ENCODE assay signal across 8 cellular contexts in the genomic region with DNA sequence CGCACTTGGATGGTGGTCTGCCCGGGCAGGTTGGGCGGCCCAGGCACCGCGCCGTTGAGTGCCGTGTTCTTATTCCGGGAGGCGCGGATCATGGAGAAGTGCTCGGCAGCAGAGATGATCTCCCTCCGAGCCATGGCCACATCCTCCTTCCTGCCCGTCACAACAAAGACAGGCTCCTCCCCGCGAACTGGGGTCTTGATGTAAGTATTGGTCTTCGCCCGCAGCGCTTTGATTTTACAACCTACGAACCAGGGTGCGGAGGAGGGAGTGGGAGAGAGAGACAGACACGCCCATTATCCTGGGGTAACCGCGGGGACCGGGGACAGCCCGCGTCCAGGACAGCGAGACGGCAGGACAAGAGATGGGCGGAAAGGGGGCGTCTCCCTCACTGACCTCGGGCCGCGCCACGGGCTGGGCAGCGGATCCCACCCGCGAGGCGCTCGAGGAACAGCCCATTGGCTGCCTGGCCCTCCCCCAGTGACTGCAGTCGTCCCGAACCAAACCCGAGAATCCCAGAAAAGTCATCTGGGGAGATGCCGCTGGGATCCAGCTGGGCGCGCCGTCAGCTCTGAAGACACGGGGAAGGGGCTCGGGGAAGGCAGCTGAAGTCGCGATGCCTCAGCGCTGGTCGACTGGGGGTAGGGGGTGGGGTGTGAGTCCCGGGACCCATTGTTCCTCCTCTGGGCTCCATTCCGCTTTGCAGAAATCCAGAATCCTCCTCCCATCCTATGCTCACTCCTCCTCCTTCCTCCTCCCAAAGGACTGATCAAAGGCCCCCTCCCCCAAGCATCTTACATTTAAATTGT. TPM values are rescaled to one million over a fixed set of nuclear protein-coding genes. Genes with fewer than 3 reads are reported as not detected.
DNase-seq lines count a peak whose midpoint lies in the region; ATAC-seq and TF ChIP-seq lines count a peak whose summit lies in the region.

No MANE protein-coding gene starts in this region.

- H4K20me1 ChIP-seq in PC-3 (ENCODE audit: low read length): no peaks in the 10 kb centered on the region

- WGBS in heart left ventricle, 4 donors: 0 to 1% (median 1%) methylated on average over 30 to 54 of the region's 54 CpGs
- no CpG with 5 or more reads among the region's 54 CpGs for WGBS in trophoblast cell (ENCODE audit: extremely low coverage, insufficient coverage, insufficient read length)

- no peak overlapping the region for H4K12ac ChIP-seq in trophoblast cell (ENCODE audit: low read depth, low read length)

- H3K14ac ChIP-seq in trophoblast cell (ENCODE audit: low read length): no peak overlapping the region

- H3F3A ChIP-seq in PC-3 (ENCODE audit: low read length, unreplicated experiment): no peaks in the 10 kb centered on the region

- H2AFZ ChIP-seq in PC-3 (ENCODE audit: low read length) (peak overlapping the region; percentile 89), trophoblast cell (ENCODE audit: insufficient read depth, low read length, poor library complexity) (peak overlapping the region; percentile 17)

- DNase-seq in Right ventricle myocardium inferior (ENCODE audit: missing footprints) (peak; percentile 72), cardiac septum (ENCODE audit: low spot score) (no peak), PC-3 (no peak), adipocyte (ENCODE audit: low read depth) (peak; percentile 81), heart left ventricle (peak; percentile 41 to 72 (median 51)), trophoblast cell (peak in 1 of 2 donors; percentile 42)

- H3K4me1 ChIP-seq in PC-3 (ENCODE audit: insufficient read depth, low read length) (no peaks in the 10 kb centered on the region), adipocyte (ENCODE audit: control insufficient read depth, insufficient read depth, low read length) (peaks cover 12% of the 10 kb centered on the region), heart left ventricle (peaks cover 0 to 44% (median 20%) of the 10 kb centered on the region in 12 donors), trophoblast cell (ENCODE audit: control insufficient read depth in 1 of 2, insufficient read depth in 2 of 2, low read length in 2 of 2) (peaks cover 7 to 13% of the 10 kb centered on the region in 2 experiments)

- H3K79me2 ChIP-seq in PC-3 (ENCODE audit: low read length) (no peaks in the 10 kb centered on the region), trophoblast cell (ENCODE audit: control insufficient read depth, insufficient read depth, low read length, poor library complexity) (peaks cover 3% of the 10 kb centered on the region)

- ATAC-seq in Right ventricle myocardium inferior (no peak), PC-3 (no peak), heart left ventricle (no peak), GM18870 (IDR thresholded peaks at IDR 0.05; ENCODE audit: unreplicated experiment) (no peak), HG02763 (IDR thresholded peaks at IDR 0.05; ENCODE audit: unreplicated experiment) (no peak)

- BruUV-seq in PC-3 (replicated peaks; lab: Mats Ljungman, UMichigan): no TSS peak

- TF ChIP-seq CTCF in PC-3 (conservative IDR thresholded peaks at IDR 0.05; ENCODE audit: low read depth, low read length): no peak
- no peak for TF ChIP-seq CTCF in heart left ventricle (IDR thresholded peaks at IDR 0.05)

- H3K9me2 ChIP-seq in PC-3 (replicated peaks; ENCODE audit: low read length): no peaks in the 10 kb centered on the region

- H3K27me3 ChIP-seq in PC-3 (ENCODE audit: low read length): peaks cover 19% of the 10 kb centered on the region
- peaks cover 20% of the 10 kb centered on the region for H3K27me3 ChIP-seq in adipocyte (replicated peaks; ENCODE audit: control insufficient read depth, insufficient read depth, low read length)
- no peaks in the 10 kb centered on the region for H3K27me3 ChIP-seq in heart left ventricle
- H3K27me3 ChIP-seq in trophoblast cell (ENCODE audit: insufficient read depth, low read length): peaks cover 27% of the 10 kb centered on the region

- no peak overlapping the region for H2BK120ac ChIP-seq in trophoblast cell (ENCODE audit: insufficient read depth, low read length, poor library complexity)

- H3K4me2 ChIP-seq in PC-3 (ENCODE audit: low read length) (peak overlapping the region; percentile 99), trophoblast cell (ENCODE audit: low read length) (peak overlapping the region; percentile 82)

- intact Hi-C loops in Right ventricle myocardium inferior (cut with DNase I): loop anchor here (5.0 to 10.0 kb wide), 3 partner anchors 132 to 632 kb away; no protein-coding TSS in a partner anchor
- intact Hi-C loops in cardiac septum (cut with DNase I): loop anchor here (5.0 kb wide), 2 partner anchors 153 to 562 kb away; no protein-coding TSS in a partner anchor
- intact Hi-C loops in PC-3 (cut with micrococcal nuclease): loop anchor here (5.0 kb wide), 1 partner anchor 562 kb away; no protein-coding TSS in a partner anchor
- intact Hi-C loops in heart left ventricle (cut with DNase I): loop anchor here in 7 of 10 donors (5.0 to 10.0 kb wide), 17 partner anchors 87 to 1050 kb away; a partner anchor contains a TSS

- H3K9ac ChIP-seq in PC-3 (ENCODE audit: low read length): no peak overlapping the region
- H3K9ac ChIP-seq in adipocyte (ENCODE audit: low read length): peak overlapping the region; percentile 66
- peak overlapping the region; percentile 34 for H3K9ac ChIP-seq in trophoblast cell (ENCODE audit: low read length)

- no peak overlapping the region for H3K27ac ChIP-seq in PC-3 (ENCODE audit: low read length)
- peak overlapping the region in 11 of 12 donors; percentile 90 to 100 (median 97) for H3K27ac ChIP-seq in heart left ventricle
- no peak overlapping the region for H3K27ac ChIP-seq in trophoblast cell (ENCODE audit: low read depth, low read length)

- no peak overlapping the region for H2BK5ac ChIP-seq in trophoblast cell (ENCODE audit: low read depth, low read length, poor library complexity)

- CTCF ChIA-PET in PC-3 (lab: Charles Lee): interaction anchor here (0.6 kb wide), 1 partner anchor 15 kb away, joined by 4 read pairs; no protein-coding TSS in a partner anchor

- H4K8ac ChIP-seq in trophoblast cell (ENCODE audit: low read depth, low read length): no peak overlapping the region

- no peak overlapping the region for H3K23ac ChIP-seq in trophoblast cell (ENCODE audit: low read length)

- H3K18ac ChIP-seq in trophoblast cell (ENCODE audit: low read length): peak overlapping the region; percentile 13

- H4K91ac ChIP-seq in trophoblast cell (ENCODE audit: low read depth, low read length): no peak overlapping the region

- no peak overlapping the region for H2AK5ac ChIP-seq in trophoblast cell (ENCODE audit: low read length)

- peaks cover 11% of the 10 kb centered on the region for H3K79me1 ChIP-seq in trophoblast cell (ENCODE audit: low read length)

- H3K9me3 ChIP-seq in PC-3 (ENCODE audit: low read length) (no peaks in the 10 kb centered on the region), adipocyte (ENCODE audit: control insufficient read depth, low read length) (no peaks in the 10 kb centered on the region), heart left ventricle (no peaks in the 10 kb centered on the region), trophoblast cell (ENCODE audit: insufficient read depth, low read depth, low read length) (peaks cover 9% of the 10 kb centered on the region)

- H3K4ac ChIP-seq in trophoblast cell (ENCODE audit: low read depth, low read length): no peak overlapping the region

- POLR2A ChIA-PET in PC-3 (lab: Charles Lee; ENCODE audit: unreplicated experiment): no interaction called here

- H3K36me3 ChIP-seq in PC-3 (ENCODE audit: low read depth, low read length) (no peaks in the 10 kb centered on the region), adipocyte (ENCODE audit: control insufficient read depth, insufficient read depth, low read length, severe bottlenecking) (no peaks in the 10 kb centered on the region), heart left ventricle (peaks cover 0 to 16% (median 0%) of the 10 kb centered on the region in 9 donors), trophoblast cell (ENCODE audit: control insufficient read depth in 1 of 2, insufficient read depth in 2 of 2, low read length in 2 of 2) (peaks cover 10% of the 10 kb centered on the region in 2 experiments)

- H3K4me3 ChIP-seq in PC-3 (ENCODE audit: low read length): peak overlapping the region; percentile 95
- peak overlapping the region; percentile 82 for H3K4me3 ChIP-seq in adipocyte (ENCODE audit: low read length)
- H3K4me3 ChIP-seq in heart left ventricle: peak overlapping the region; percentile 65 to 97 (median 87)
- peak overlapping the region; percentile 82 for H3K4me3 ChIP-seq in trophoblast cell (ENCODE audit: low read depth, low read length)

- no peak for TF ChIP-seq POLR2A in heart left ventricle (IDR thresholded peaks at IDR 0.05)

- no peak overlapping the region for H2BK12ac ChIP-seq in trophoblast cell (ENCODE audit: low read length)

RNA-seq across cellular contexts. Expression of a gene that starts 1.2 kb away (rescaled TPM):
- total RNA-seq in Right ventricle myocardium inferior (4.0 TPM), cardiac septum (2.6 TPM), PC-3 (2014; rRNA removed) (0.58 and 1.0 TPM in 2 replicates), heart left ventricle (1 to 10 TPM; 2.0 to 4.2 (median 3.0) TPM)
- polyA plus RNA-seq in heart left ventricle: 1 to 10 TPM; 1.3 to 5.3 TPM
- 4.6 and 4.8 TPM in 2 replicates for polyA plus RNA-seq in trophoblast cell (2013)

Comparison
In these comparisons a context has a peak if more than half of its experiments do, and no peak if none do; other contexts are left out.
1. DNase-seq: peak in Right ventricle myocardium inferior (single experiment), adipocyte (single experiment) and heart left ventricle (5 of 5); none in cardiac septum (single experiment) and PC-3 (single experiment).
2. H3K27ac ChIP-seq: peak in heart left ventricle (11 of 12); none in PC-3 (single experiment) and trophoblast cell (single experiment).
3. Peak in every context shown above with its lines, with median percentiles within 50 percentile points of each other: H3K4me3 ChIP-seq.